Comparison of ENCODE assay signal across 23 cellular contexts in the genomic region with DNA sequence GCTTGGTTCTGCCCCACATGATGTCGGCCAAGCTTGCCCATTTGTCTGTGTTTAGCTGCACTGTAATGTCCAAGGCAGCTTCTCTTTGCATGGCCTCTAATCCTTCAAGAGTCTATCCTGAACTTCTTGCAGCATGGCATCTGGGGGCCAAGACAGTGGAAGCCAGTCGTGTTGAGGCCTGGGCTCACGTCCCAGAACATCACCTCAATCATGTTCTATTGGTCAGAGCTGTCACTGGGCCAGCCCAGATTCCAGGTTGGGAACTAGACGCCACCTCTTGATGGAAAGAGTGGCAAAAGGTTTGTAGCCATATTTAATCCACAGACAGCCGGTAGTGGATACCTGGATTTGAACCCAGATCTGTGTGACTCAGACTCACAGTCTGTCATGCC. TPM values are rescaled to one million over a fixed set of nuclear protein-coding genes. Genes with fewer than 3 reads are reported as not detected.
A peak's percentile ranks its signal among the peaks of the same experiment; 100 is the strongest.
DNase-seq lines count a peak whose midpoint lies in the region; ATAC-seq and TF ChIP-seq lines count a peak whose summit lies in the region.
"Had no signal": no experiment of that assay in that cellular context is flagged by ENCODE, and none has a peak within 500 bp of the region (broad histone marks: within the 10 kb centered on the region; RNA-seq: fewer than 3 reads in every experiment).

No MANE protein-coding gene starts in this region.

- no peak overlapping the region for H3K4me3 ChIP-seq in brain microvascular endothelial cell (ENCODE audit: low read depth, low read length)
- H3K4me3 ChIP-seq in psoas muscle, result no peak overlapping the region
- H3K4me3 ChIP-seq in vagina, result no peak overlapping the region
- H3K4me3 ChIP-seq: K562, tibial nerve had no signal

- peak overlapping the region; percentile 79 for H3K27ac Mint-ChIP-seq in CD4-positive, alpha-beta T cell
- peak overlapping the region; percentile 98 for H3K27ac Mint-ChIP-seq in HFFc6

- POLR2A ChIA-PET in CD4-positive, alpha-beta T cell (lab: Charles Lee), result interaction anchor here (0.9 to 1.7 kb wide), 2 partner anchors 11 to 19 kb away, joined by 3 to 11 read pairs; no protein-coding TSS in a partner anchor

- H3K27me3 Mint-ChIP-seq in CD4-positive, alpha-beta T cell, result no peaks in the 10 kb centered on the region
- peaks cover 5% of the 10 kb centered on the region for H3K27me3 Mint-ChIP-seq in HFFc6 (ENCODE audit: insufficient read depth)
- H3K27me3 Mint-ChIP-seq: activated CD8-positive, alpha-beta memory T cell treated with anti-CD3 and anti-CD28 coated beads, Interleukin-2, amount 10 ng/mL, durations not matched to agents 7 days and 5 days; central memory CD8-positive, alpha-beta T cell had no signal

- H3K27me3 ChIP-seq in CD4-positive, alpha-beta T cell (ENCODE audit: control insufficient read depth, insufficient read depth, low read length), result no peaks in the 10 kb centered on the region
- no peaks in the 10 kb centered on the region for H3K27me3 ChIP-seq in brain microvascular endothelial cell (replicated peaks)
- H3K27me3 ChIP-seq in psoas muscle (ENCODE audit: insufficient read depth in 3 of 3, low read length in 2 of 3), result no peaks in the 10 kb centered on the region
- no peaks in the 10 kb centered on the region for H3K27me3 ChIP-seq in vagina
- H3K27me3 ChIP-seq: BE2C, neutrophil, tibial nerve had no signal

- 33 to 54% (median 36%) methylated on average over 5 of the region's 5 CpGs for WGBS in psoas muscle, 3 donors

- CTCF ChIA-PET in CD4-positive, alpha-beta T cell (lab: Charles Lee), result no interaction called here

- H3K9me3 ChIP-seq in CD4-positive, alpha-beta T cell (ENCODE audit: control insufficient read depth, low read length), result no peaks in the 10 kb centered on the region
- H3K9me3 ChIP-seq in psoas muscle (no peaks in the 10 kb centered on the region), vagina (no peaks in the 10 kb centered on the region)
- H3K9me3 ChIP-seq: BE2C, neutrophil, tibial nerve had no signal

- H3K36me3 Mint-ChIP-seq in CD4-positive, alpha-beta T cell (ENCODE audit: low read depth), result peaks cover 30% of the 10 kb centered on the region
- peaks cover 37% of the 10 kb centered on the region for H3K36me3 Mint-ChIP-seq in HFFc6 (ENCODE audit: low read depth)

- H3K4me1 ChIP-seq in psoas muscle, result peaks cover 69% of the 10 kb centered on the region
- H3K4me1 ChIP-seq in vagina, result peaks cover 45% of the 10 kb centered on the region

- H3K4me3 Mint-ChIP-seq in CD4-positive, alpha-beta T cell, result no peak overlapping the region
- no peak overlapping the region for H3K4me3 Mint-ChIP-seq in HFFc6
- H3K4me3 Mint-ChIP-seq: activated CD8-positive, alpha-beta memory T cell treated with anti-CD3 and anti-CD28 coated beads, Interleukin-2, amount 10 ng/mL, durations not matched to agents 7 days and 5 days; central memory CD8-positive, alpha-beta T cell had no signal

- H3K36me3 ChIP-seq in brain microvascular endothelial cell (replicated peaks) (no peaks in the 10 kb centered on the region), psoas muscle (ENCODE audit: insufficient read depth in 1 of 2, low read depth in 1 of 2) (no peaks in the 10 kb centered on the region), vagina (no peaks in the 10 kb centered on the region)
- H3K36me3 ChIP-seq: BE2C, neutrophil, tibial nerve had no signal

- DNase-seq in CD4-positive, alpha-beta T cell, result no peak
- DNase-seq in HFFc6 (no peak), brain microvascular endothelial cell (no peak), psoas muscle (peak; percentile 73 to 83), NCI-H1417 treated with DMSO at 0.1 percent for 48 hours (lab: John Stamatoyannopoulos, UW) (no peak), vagina (ENCODE audit: extremely low spot score in 2 of 2) (no peak), Kasumi-1 (lab: John Stamatoyannopoulos, UW) (no peak)
- DNase-seq: activated CD4-positive, CD25-positive, alpha-beta regulatory T cell; activated CD8-positive, alpha-beta memory T cell treated with anti-CD3 and anti-CD28 coated beads, Interleukin-2, amount 10 ng/mL, durations not matched to agents 7 days and 5 days; BE2C; effector CD8-positive, alpha-beta T cell; GDM1; HCEC 1CT; NCI-H187 treated with DMSO at 0.1 percent for 48 hours; NCI-H2227 treated with DMSO at 0.1 percent for 48 hours; NCI-H82; OCI-M1; stimulated activated naive CD4-positive, alpha-beta T cell had no signal

- H3K9me3 Mint-ChIP-seq in CD4-positive, alpha-beta T cell, result no peaks in the 10 kb centered on the region
- no peaks in the 10 kb centered on the region for H3K9me3 Mint-ChIP-seq in HFFc6
- H3K9me3 Mint-ChIP-seq: central memory CD8-positive, alpha-beta T cell had no signal

- intact Hi-C loops in CD4-positive, alpha-beta T cell (cut with DNase I, micrococcal nuclease), result no loop called here
- intact Hi-C loops in psoas muscle (cut with DNase I) (no loop called here), vagina (cut with DNase I) (no loop called here)

- in situ Hi-C loops in brain microvascular endothelial cell (cut with HindIII; ENCODE audit: low pct_ligation_motif_present, low sequenced_read_pairs), result no loop called here

- H3K4me1 Mint-ChIP-seq in CD4-positive, alpha-beta T cell (ENCODE audit: low read depth), result peaks cover 79% of the 10 kb centered on the region
- peaks cover 72% of the 10 kb centered on the region for H3K4me1 Mint-ChIP-seq in HFFc6 (ENCODE audit: low read depth)

- ATAC-seq in CD4-positive, alpha-beta T cell (ENCODE audit: poor library complexity), result no peak
- peak; percentile 23 to 64 (median 40) for ATAC-seq in psoas muscle
- ATAC-seq: activated CD8-positive, alpha-beta memory T cell treated with anti-CD3 and anti-CD28 coated beads, Interleukin-2, amount 10 ng/mL, durations not matched to agents 7 days and 5 days; K562; left lobe of liver had no signal

- TF ChIP-seq POLR2A in vagina (IDR thresholded peaks at IDR 0.05), result no peak

- H3K27ac ChIP-seq in CD4-positive, alpha-beta T cell (ENCODE audit: low read depth, low read length), result no peak overlapping the region
- H3K27ac ChIP-seq in brain microvascular endothelial cell, result peak overlapping the region; percentile 48
- H3K27ac ChIP-seq in psoas muscle, result peak overlapping the region; percentile 83
- no peak overlapping the region for H3K27ac ChIP-seq in vagina
- H3K27ac ChIP-seq: neutrophil, tibial nerve had no signal

- no peak for TF ChIP-seq CTCF in CD4-positive, alpha-beta T cell (IDR thresholded peaks at IDR 0.05)
- no peak for TF ChIP-seq CTCF in HFFc6 (IDR thresholded peaks at IDR 0.05)
- no peak for TF ChIP-seq CTCF in brain microvascular endothelial cell (IDR thresholded peaks at IDR 0.05; ENCODE audit: low read depth, low read length, missing control alignments)
- no peak for TF ChIP-seq CTCF in psoas muscle (IDR thresholded peaks at IDR 0.05)
- TF ChIP-seq CTCF in vagina (IDR thresholded peaks at IDR 0.05), result no peak

RNA-seq across cellular contexts. Expression of a gene that starts 25.3 kb away (rescaled TPM):
- 10 to 100 TPM; 34.1 to 37.0 TPM for total RNA-seq in CD4-positive, alpha-beta T cell
- 10 to 100 TPM; 39.0 to 46.4 (median 41.2) TPM for total RNA-seq in HFFc6 (2021; fragmentation: NEBNext Ultra II Directional; extraction: Animal tissue kit (Norgen Biotek cat#: 25700))
- 10 to 100 TPM; 19.4 to 47.2 (median 38.4) TPM for total RNA-seq in psoas muscle
- polyA plus RNA-seq in psoas muscle, result 100 to 1,000 TPM in 1 of 3 donors, 10 to 100 TPM in 2; 13.5 to 187 (median 25.0) TPM
- total RNA-seq in vagina, result 21.9 TPM

Comparison
In these comparisons a context has a peak if more than half of its experiments do, and no peak if none do; other contexts are left out.
1. DNase-seq: peak in psoas muscle (2 of 2); none in CD4-positive, alpha-beta T cell (0 of 10), HFFc6 (single experiment), brain microvascular endothelial cell (single experiment), NCI-H1417 treated with DMSO at 0.1 percent for 48 hours (single experiment), vagina (0 of 2) and Kasumi-1 (0 of 2).
2. H3K27ac ChIP-seq: peak in brain microvascular endothelial cell (single experiment) and psoas muscle (single experiment); none in CD4-positive, alpha-beta T cell (single experiment) and vagina (single experiment).